8 cellular contexts compared by ENCODE assay signal in genomic region chr6:111361648-111362047, GRCh38.
DNase-seq lines count a peak whose midpoint lies in the region; ATAC-seq, FAIRE-seq and TF ChIP-seq lines count a peak whose summit lies in the region.

No MANE protein-coding gene starts in this region.

- H3K4me1 ChIP-seq in Loucy (ENCODE audit: insufficient read depth, low read length, poor library complexity, severe bottlenecking) (peaks cover 16% of the 10 kb centered on the region), astrocyte (ENCODE audit: insufficient read depth, low read length) (peaks cover 10% of the 10 kb centered on the region), tibial nerve (no peaks in the 10 kb centered on the region)

- H3K9me2 ChIP-seq in Loucy (replicated peaks; ENCODE audit: low read depth, low read length), result no peaks in the 10 kb centered on the region

- H3K27ac ChIP-seq in astrocyte (ENCODE audit: low read depth, low read length) (no peak overlapping the region), tibial nerve (no peak overlapping the region)

- peaks cover 11% of the 10 kb centered on the region for H3K4me1 Mint-ChIP-seq in astrocyte (ENCODE audit: low read depth, unreplicated experiment)

- no peaks in the 10 kb centered on the region for H4K20me1 ChIP-seq in Loucy (ENCODE audit: insufficient read depth, low read length, poor library complexity, severe bottlenecking)
- no peaks in the 10 kb centered on the region for H4K20me1 ChIP-seq in astrocyte (ENCODE audit: insufficient read depth, low read length)

- no peaks in the 10 kb centered on the region for H3K9me3 Mint-ChIP-seq in astrocyte (ENCODE audit: unreplicated experiment)

- no peak for TF ChIP-seq EP300 in tibial nerve (IDR thresholded peaks at IDR 0.05)

- H3K4me3 ChIP-seq in Loucy (ENCODE audit: low read length, poor library complexity, severe bottlenecking) (no peak overlapping the region), astrocyte (ENCODE audit: insufficient read depth, low read depth, low read length) (no peak overlapping the region), tibial nerve (no peak overlapping the region)

- H3K9me3 ChIP-seq in Loucy (ENCODE audit: insufficient read depth, low read depth, low read length), result no peaks in the 10 kb centered on the region
- no peaks in the 10 kb centered on the region for H3K9me3 ChIP-seq in astrocyte (ENCODE audit: insufficient read depth, low read depth, low read length)
- H3K9me3 ChIP-seq in tibial nerve, result no peaks in the 10 kb centered on the region

- no peak for ATAC-seq in GM21423 (IDR thresholded peaks at IDR 0.05; ENCODE audit: unreplicated experiment)
- ATAC-seq in GM19463 (IDR thresholded peaks at IDR 0.05; ENCODE audit: unreplicated experiment), result no peak

- no peaks in the 10 kb centered on the region for H3F3A ChIP-seq in Loucy (ENCODE audit: low read depth)

- FAIRE-seq in astrocyte (lab: Jason Lieb, UNC), result no peak

- H3K36me3 ChIP-seq in Loucy (ENCODE audit: insufficient read depth, low read length) (peaks cover 13% of the 10 kb centered on the region; the same call in 1 of the 2 replicates), astrocyte (ENCODE audit: insufficient read depth, low read length) (peaks cover 8% of the 10 kb centered on the region), tibial nerve (peaks cover 0 to 25% (median 0%) of the 10 kb centered on the region in 3 donors)

- 28 to 32% methylated on average over 5 of the region's 5 CpGs for WGBS in tibial nerve, 2 donors

- H3K4me3 Mint-ChIP-seq in astrocyte (ENCODE audit: unreplicated experiment), result no peak overlapping the region

- H3K36me3 Mint-ChIP-seq in astrocyte (ENCODE audit: low read depth, unreplicated experiment), result no peaks in the 10 kb centered on the region

- peak; percentile 56 for TF ChIP-seq CTCF in Loucy (conservative IDR thresholded peaks at IDR 0.05; ENCODE audit: low read length)
- TF ChIP-seq CTCF in astrocyte (IDR thresholded peaks at IDR 0.05; ENCODE audit: insufficient read depth, low read depth, low read length), result peak; percentile 49
- TF ChIP-seq CTCF in tibial nerve (IDR thresholded peaks at IDR 0.05), result peak; percentile 13 to 49 (median 31)

- H3K4me2 ChIP-seq in Loucy (ENCODE audit: low read depth, low read length, poor library complexity, severe bottlenecking) (no peak overlapping the region), astrocyte (ENCODE audit: low read length) (no peak overlapping the region)

- H3K27ac Mint-ChIP-seq in astrocyte (ENCODE audit: unreplicated experiment), result peak overlapping the region; percentile 56

- H3K79me2 ChIP-seq in Loucy (ENCODE audit: insufficient read depth, low read length), result no peaks in the 10 kb centered on the region
- no peaks in the 10 kb centered on the region for H3K79me2 ChIP-seq in astrocyte (ENCODE audit: insufficient read depth, low read length)

- H3K9ac ChIP-seq in Loucy (ENCODE audit: low read depth, low read length, poor library complexity, severe bottlenecking), result no peak overlapping the region
- no peak overlapping the region for H3K9ac ChIP-seq in astrocyte (ENCODE audit: low read length)

- H3K27me3 ChIP-seq in Loucy (ENCODE audit: insufficient read depth, low read length, poor library complexity, severe bottlenecking), result no peaks in the 10 kb centered on the region
- no peaks in the 10 kb centered on the region for H3K27me3 ChIP-seq in astrocyte (ENCODE audit: insufficient read depth, low read length)
- H3K27me3 ChIP-seq in tibial nerve, result no peaks in the 10 kb centered on the region

- DNase-seq in EH (ENCODE audit: low read depth) (peak; percentile 55), astrocyte (ENCODE audit: low read depth) (no peak), inferior parietal cortex (ENCODE audit: extremely low spot score) (peak; percentile 80), tibial nerve (ENCODE audit: low spot score in 2 of 2) (peak in 1 of 2 donors; percentile 51)
- no peak for DNase-seq in activated effector memory CD4-positive, alpha-beta T cell treated with anti-CD3 and anti-CD28 coated beads, Interleukin-2, amount 50 U/mL, for 16 hours

- no peaks in the 10 kb centered on the region for H3K27me3 Mint-ChIP-seq in astrocyte (ENCODE audit: low read depth, unreplicated experiment)

- no peak for TF ChIP-seq POLR2A in tibial nerve (IDR thresholded peaks at IDR 0.05)

- H2AFZ ChIP-seq in Loucy (ENCODE audit: low read length), result no peak overlapping the region
- no peak overlapping the region for H2AFZ ChIP-seq in astrocyte (ENCODE audit: low read depth, low read length)

Comparison
In these comparisons a context has a peak if more than half of its experiments do, and no peak if none do; other contexts are left out.
1. DNase-seq: peak in EH (single experiment) and inferior parietal cortex (single experiment); none in astrocyte (single experiment) and activated effector memory CD4-positive, alpha-beta T cell treated with anti-CD3 and anti-CD28 coated beads, Interleukin-2, amount 50 U/mL, for 16 hours (single experiment).
2. Peak in every context shown above with its lines, with median percentiles within 50 percentile points of each other: CTCF ChIP-seq.